ENCODE assay signal across 2 cellular contexts in the genomic region with DNA sequence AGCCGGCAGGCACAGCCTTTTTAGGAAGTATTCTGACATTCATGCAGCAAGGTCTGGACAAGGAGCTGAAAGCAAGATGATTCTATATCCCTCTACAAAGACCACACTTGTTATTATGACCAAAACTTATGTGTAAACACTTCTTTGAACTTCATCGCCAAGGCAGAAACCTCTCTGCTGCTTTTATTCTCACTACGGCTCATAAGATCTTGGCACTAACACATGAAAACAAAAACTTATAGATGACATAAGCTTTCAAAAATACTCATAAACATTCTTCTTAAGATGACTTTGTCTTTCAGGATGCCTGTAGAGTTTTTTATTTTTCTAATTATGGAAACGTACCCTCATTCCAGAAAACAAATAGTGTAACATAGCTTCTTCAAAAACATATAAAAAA.
TF ChIP-seq lines count a peak whose summit lies in the region.

No MANE protein-coding gene starts in this region.

TF ChIP-seq in GM12878, 131 proteins besides CTCF, POLR2A, EP300 and RAD21:
- TF ChIP-seq JUNB (IDR thresholded peaks at IDR 0.05) (peak; percentile 57; the same call in 1 of the 2 replicates), ASH2L (IDR thresholded peaks at IDR 0.05; ENCODE audit: borderline replicate concordance, low read depth) (no peak)

TF ChIP-seq in GM23338, 12 proteins besides CTCF, POLR2A, EP300 and RAD21:
- TF ChIP-seq ZNF114 (CRISPR knock-in tag; IDR thresholded peaks at IDR 0.05) (no peak), JUNB (IDR thresholded peaks at IDR 0.05; ENCODE audit: unreplicated experiment) (no peak), EZH2phosphoT487 (IDR thresholded peaks at IDR 0.05; ENCODE audit: unreplicated experiment) (no peak), STAT1 (IDR thresholded peaks at IDR 0.05; ENCODE audit: unreplicated experiment) (no peak), ZNF462 (CRISPR knock-in tag; IDR thresholded peaks at IDR 0.05) (no peak), ZNF331 (CRISPR knock-in tag; IDR thresholded peaks at IDR 0.05; ENCODE audit: low read depth) (no peak), NANOG (IDR thresholded peaks at IDR 0.05; ENCODE audit: borderline replicate concordance) (no peak), EZH2 (IDR thresholded peaks at IDR 0.05; ENCODE audit: low read depth, unreplicated experiment) (no peak), CREB1 (CRISPR knock-in tag; IDR thresholded peaks at IDR 0.05; ENCODE audit: low read depth) (no peak)
- TF ChIP-seq, protein P1, sequence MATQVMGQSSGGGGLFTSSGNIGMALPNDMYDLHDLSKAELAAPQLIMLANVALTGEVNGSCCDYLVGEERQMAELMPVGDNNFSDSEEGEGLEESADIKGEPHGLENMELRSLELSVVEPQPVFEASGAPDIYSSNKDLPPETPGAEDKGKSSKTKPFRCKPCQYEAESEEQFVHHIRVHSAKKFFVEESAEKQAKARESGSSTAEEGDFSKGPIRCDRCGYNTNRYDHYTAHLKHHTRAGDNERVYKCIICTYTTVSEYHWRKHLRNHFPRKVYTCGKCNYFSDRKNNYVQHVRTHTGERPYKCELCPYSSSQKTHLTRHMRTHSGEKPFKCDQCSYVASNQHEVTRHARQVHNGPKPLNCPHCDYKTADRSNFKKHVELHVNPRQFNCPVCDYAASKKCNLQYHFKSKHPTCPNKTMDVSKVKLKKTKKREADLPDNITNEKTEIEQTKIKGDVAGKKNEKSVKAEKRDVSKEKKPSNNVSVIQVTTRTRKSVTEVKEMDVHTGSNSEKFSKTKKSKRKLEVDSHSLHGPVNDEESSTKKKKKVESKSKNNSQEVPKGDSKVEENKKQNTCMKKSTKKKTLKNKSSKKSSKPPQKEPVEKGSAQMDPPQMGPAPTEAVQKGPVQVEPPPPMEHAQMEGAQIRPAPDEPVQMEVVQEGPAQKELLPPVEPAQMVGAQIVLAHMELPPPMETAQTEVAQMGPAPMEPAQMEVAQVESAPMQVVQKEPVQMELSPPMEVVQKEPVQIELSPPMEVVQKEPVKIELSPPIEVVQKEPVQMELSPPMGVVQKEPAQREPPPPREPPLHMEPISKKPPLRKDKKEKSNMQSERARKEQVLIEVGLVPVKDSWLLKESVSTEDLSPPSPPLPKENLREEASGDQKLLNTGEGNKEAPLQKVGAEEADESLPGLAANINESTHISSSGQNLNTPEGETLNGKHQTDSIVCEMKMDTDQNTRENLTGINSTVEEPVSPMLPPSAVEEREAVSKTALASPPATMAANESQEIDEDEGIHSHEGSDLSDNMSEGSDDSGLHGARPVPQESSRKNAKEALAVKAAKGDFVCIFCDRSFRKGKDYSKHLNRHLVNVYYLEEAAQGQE (IDR thresholded peaks at IDR 0.05; ENCODE audit: unreplicated experiment): no peak
